In genomic region chr16:60553316-60553801, GRCh38 we compare ENCODE assay signal across 15 cellular contexts.
DNase-seq lines count a peak whose midpoint lies in the region; ATAC-seq, FAIRE-seq and TF ChIP-seq lines count a peak whose summit lies in the region.
"Had no signal": no experiment of that assay in that cellular context is flagged by ENCODE, and none has a peak within 500 bp of the region (broad histone marks: within the 10 kb centered on the region; RNA-seq: fewer than 3 reads in every experiment).

No MANE protein-coding gene starts in this region.

- no peak for TF ChIP-seq POLR2A in H1 (IDR thresholded peaks at IDR 0.05; ENCODE audit: control extremely low read depth in 1 of 2, low read depth in 2 of 2, low read length in 2 of 2)

- no peaks in the 10 kb centered on the region for H3K79me1 ChIP-seq in H1 (ENCODE audit: low read depth, low read length)
- no peaks in the 10 kb centered on the region for H3K79me1 ChIP-seq in mesendoderm (ENCODE audit: low read length)

- H2BK20ac ChIP-seq in H1 (ENCODE audit: low read length), result no peak overlapping the region

- H2AK5ac ChIP-seq in H1 (ENCODE audit: low read depth, low read length) (no peak overlapping the region), mesendoderm (ENCODE audit: low read length) (no peak overlapping the region)

- no peak for TF ChIP-seq EP300 in H1 (IDR thresholded peaks at IDR 0.05; ENCODE audit: borderline replicate concordance in 1 of 2, low read depth in 2 of 2, low read length in 2 of 2)

- WGBS in H1 (ENCODE audit: extremely low coverage in 1 of 2, insufficient coverage in 1 of 2, insufficient read length in 1 of 2, insufficient replicate concordance in 2 of 2, low coverage in 1 of 2, low lambda C conversion rate in 2 of 2, missing lambda C conversion rate in 1 of 2), 2 experiments, result 62% methylated on average over 1 of the region's 1 CpG; no CpG with 5 or more reads in 1 of the 2 experiments
- WGBS in mesendoderm (ENCODE audit: extremely low coverage, insufficient coverage, low lambda C conversion rate), result no CpG with 5 or more reads among the region's 1 CpG

- H3K4me1 ChIP-seq in H1 (replicated peaks in 1 of 4; ENCODE audit: control insufficient read depth in 3 of 4, insufficient read depth in 4 of 4, low read length in 3 of 4) (peaks cover 0 to 2% (median 0%) of the 10 kb centered on the region in 4 experiments; a peak in 2 of 7 replicates), mesendoderm (ENCODE audit: control insufficient read depth, low read depth, low read length) (no peaks in the 10 kb centered on the region)

- H3K4ac ChIP-seq in H1 (replicated peaks; ENCODE audit: insufficient read length, low read depth, low read length) (no peak overlapping the region), mesendoderm (ENCODE audit: low read depth, low read length) (no peak overlapping the region)

- no peak overlapping the region for H4K91ac ChIP-seq in H1 (replicated peaks; ENCODE audit: insufficient read length, low read length)

- H2BK15ac ChIP-seq in H1 (ENCODE audit: low read length), result no peak overlapping the region
- no peak overlapping the region for H2BK15ac ChIP-seq in mesendoderm (replicated peaks; ENCODE audit: low read depth)

- H2BK5ac ChIP-seq in H1 (ENCODE audit: low read depth, low read length), result no peak overlapping the region
- no peak overlapping the region for H2BK5ac ChIP-seq in mesendoderm (ENCODE audit: low read length)

- H3K9ac ChIP-seq in H1 (replicated peaks in 1 of 4; ENCODE audit: extremely low read depth in 1 of 4, low read depth in 3 of 4, low read length in 3 of 4), result no peak overlapping the region
- H3K9ac ChIP-seq in mesendoderm (ENCODE audit: low read length), result no peak overlapping the region

- no peaks in the 10 kb centered on the region for H3K79me2 ChIP-seq in H1 (ENCODE audit: control insufficient read depth in 1 of 2, insufficient read depth in 2 of 2, low read length in 2 of 2)
- no peaks in the 10 kb centered on the region for H3K79me2 ChIP-seq in mesendoderm (ENCODE audit: control insufficient read depth, insufficient read depth, low read length)

- no peaks in the 10 kb centered on the region for H4K20me1 ChIP-seq in H1 (replicated peaks in 1 of 2; ENCODE audit: control insufficient read depth in 1 of 2, insufficient read depth in 2 of 2, low read length in 2 of 2)

- H4K8ac ChIP-seq in H1 (ENCODE audit: extremely low read depth, insufficient read depth, low read length) (no peak overlapping the region), mesendoderm (ENCODE audit: low read depth, low read length) (no peak overlapping the region)

- POLR2A ChIA-PET in H1 (lab: Charles Lee; ENCODE audit: partially characterized antibody) (no interaction called here), MCF 10A (lab: Yijun Ruan, JAX) (no interaction called here)

- FAIRE-seq in H1 (lab: Jason Lieb, UNC), result peak; percentile 69
- FAIRE-seq: HepG2 had no signal

- BruUV-seq in MCF 10A (replicated peaks; lab: Mats Ljungman, UMichigan), result no TSS peak

- intact Hi-C loops in MCF 10A (cut with micrococcal nuclease), result no loop called here

- TF ChIP-seq CTCF in H1 (IDR thresholded peaks at IDR 0.05; ENCODE audit: control extremely low read depth in 1 of 3, insufficient read depth in 1 of 3, low read depth in 1 of 3, low read length in 3 of 3) (no peak), MCF 10A (IDR thresholded peaks at IDR 0.05; ENCODE audit: unreplicated experiment) (no peak)

- no peak for ATAC-seq in GM21515 (IDR thresholded peaks at IDR 0.05; ENCODE audit: unreplicated experiment)
- ATAC-seq in GM18520 (IDR thresholded peaks at IDR 0.05; ENCODE audit: unreplicated experiment), result no peak
- ATAC-seq: HepG2 had no signal

- no peak overlapping the region for H3K14ac ChIP-seq in H1 (ENCODE audit: insufficient read length)

- H3K56ac ChIP-seq in H1 (replicated peaks; ENCODE audit: insufficient read length, low read depth, low read length), result no peak overlapping the region
- H3K56ac ChIP-seq in mesendoderm (ENCODE audit: low read length), result no peak overlapping the region

- H3K27ac Mint-ChIP-seq in MCF 10A (ENCODE audit: low read depth, unreplicated experiment), result no peak overlapping the region
- H3K27ac Mint-ChIP-seq: B cell had no signal

- no peak for TF ChIP-seq RAD21 in H1 (IDR thresholded peaks at IDR 0.05 in 1 of 2, conservative IDR thresholded peaks at IDR 0.05 in 1 of 2; ENCODE audit: low read depth in 2 of 2, low read length in 2 of 2)

- H3K23me2 ChIP-seq in H1 (ENCODE audit: low read depth, low read length), result peaks cover 2% of the 10 kb centered on the region; the same call in 1 of the 2 replicates

- H3K23ac ChIP-seq in H1 (ENCODE audit: insufficient read length) (no peak overlapping the region), mesendoderm (ENCODE audit: low read length) (no peak overlapping the region)

- H3K36me3 ChIP-seq in H7 (replicated peaks; ENCODE audit: control insufficient read depth, insufficient read depth, low read length) (no peaks in the 10 kb centered on the region), H1 (ENCODE audit: control insufficient read depth in 2 of 4, insufficient read depth in 4 of 4, low read length in 3 of 4) (no peaks in the 10 kb centered on the region), mesendoderm (ENCODE audit: control insufficient read depth, insufficient read depth, low read length) (no peaks in the 10 kb centered on the region)

- no peaks in the 10 kb centered on the region for H3K27me3 Mint-ChIP-seq in MCF 10A (ENCODE audit: insufficient read depth, unreplicated experiment)
- H3K27me3 Mint-ChIP-seq: B cell; CD4-positive, alpha-beta memory T cell had no signal

- H3K18ac ChIP-seq in H1 (ENCODE audit: extremely low read depth, low read length) (no peak overlapping the region), mesendoderm (ENCODE audit: low read length) (no peak overlapping the region)

- H4K5ac ChIP-seq in H1 (ENCODE audit: insufficient read length, low read depth, low read length), result no peak overlapping the region
- no peak overlapping the region for H4K5ac ChIP-seq in mesendoderm (ENCODE audit: low read length)

- H3K27me3 ChIP-seq in H7 (ENCODE audit: control insufficient read depth, insufficient read depth, low read length), result no peaks in the 10 kb centered on the region
- no peaks in the 10 kb centered on the region for H3K27me3 ChIP-seq in H1 (replicated peaks in 1 of 4; ENCODE audit: control insufficient read depth in 3 of 4, extremely low read depth in 1 of 4, insufficient read depth in 3 of 4, low read length in 3 of 4)
- no peaks in the 10 kb centered on the region for H3K27me3 ChIP-seq in mesendoderm (ENCODE audit: insufficient read depth, low read length, poor library complexity)

- CTCF ChIA-PET in H1 (lab: Charles Lee; ENCODE audit: partially characterized antibody) (no interaction called here), MCF 10A (lab: Yijun Ruan, JAX) (no interaction called here)

- H3K4me3 ChIP-seq in H7 (ENCODE audit: insufficient read depth, low read depth, low read length) (no peak overlapping the region), H1 (ENCODE audit: extremely low read depth in 1 of 4, insufficient read depth in 2 of 4, low read depth in 3 of 4, low read length in 4 of 4) (no peak overlapping the region), mesendoderm (ENCODE audit: low read length) (no peak overlapping the region)

- H2BK120ac ChIP-seq in H1 (replicated peaks; ENCODE audit: low read depth, low read length), result no peak overlapping the region
- no peak overlapping the region for H2BK120ac ChIP-seq in mesendoderm (ENCODE audit: low read depth, low read length)

- H3K27ac ChIP-seq in H1 (ENCODE audit: low read depth, low read length) (peak overlapping the region; percentile 58; the same call in 1 of the 2 replicates), mesendoderm (ENCODE audit: low read depth, low read length) (no peak overlapping the region)

- peak overlapping the region; percentile 74; the same call in 1 of the 2 replicates for H2AFZ ChIP-seq in H1 (ENCODE audit: low read length)

- H3K4me3 Mint-ChIP-seq in MCF 10A (ENCODE audit: unreplicated experiment), result no peak overlapping the region
- H3K4me3 Mint-ChIP-seq: B cell; CD4-positive, alpha-beta memory T cell; H9 had no signal

- DNase-seq in DMS79 (lab: John Stamatoyannopoulos, UW), result peak; percentile 55
- DNase-seq in H7, result peak; percentile 6
- DNase-seq in H1 (ENCODE audit: low read depth in 1 of 2, low spot score in 2 of 2), result no peak
- peak; percentile 1 for DNase-seq in mesendoderm
- DNase-seq in MCF 10A (ENCODE audit: unreplicated experiment), result no peak
- DNase-seq in NCI-H2107 treated with DMSO at 0.1 percent for 48 hours (lab: John Stamatoyannopoulos, UW; ENCODE audit: unreplicated experiment), result no peak
- DNase-seq: ACHN; C1 segment of cervical spinal cord; CD4-positive, alpha-beta memory T cell; GF-D8; H9 had no signal

- H3K9me3 ChIP-seq in H1 (ENCODE audit: insufficient read depth in 2 of 2, low read depth in 1 of 2, low read length in 1 of 2), result no peaks in the 10 kb centered on the region

- H3K4me1 Mint-ChIP-seq in MCF 10A (ENCODE audit: insufficient read depth, unreplicated experiment), result no peaks in the 10 kb centered on the region
- H3K4me1 Mint-ChIP-seq: B cell; CD4-positive, alpha-beta memory T cell had no signal

- H3K4me2 ChIP-seq in H1 (ENCODE audit: insufficient read depth in 1 of 2, low read depth in 2 of 2, low read length in 2 of 2), result peak overlapping the region in 1 of 2 experiments; percentile 29; a peak in 1 of 4 replicates
- H3K4me2 ChIP-seq in mesendoderm (ENCODE audit: low read length), result no peak overlapping the region

- H2BK12ac ChIP-seq in H1 (ENCODE audit: low read depth, low read length), result no peak overlapping the region

- H3K9me3 Mint-ChIP-seq in MCF 10A (ENCODE audit: unreplicated experiment), result no peaks in the 10 kb centered on the region
- H3K9me3 Mint-ChIP-seq: H9 had no signal

- no peaks in the 10 kb centered on the region for H3K36me3 Mint-ChIP-seq in MCF 10A (ENCODE audit: insufficient read depth, unreplicated experiment)
- H3K36me3 Mint-ChIP-seq: CD4-positive, alpha-beta memory T cell had no signal

TF ChIP-seq in H1, 55 proteins besides CTCF, POLR2A, EP300 and RAD21:
- TF ChIP-seq TCF12 (IDR thresholded peaks at IDR 0.05; ENCODE audit: low read depth, low read length), result no peak

Comparison
In these comparisons a context has a peak if more than half of its experiments do, and no peak if none do; other contexts are left out.
1. DNase-seq: peak in DMS79 (single experiment), H7 (single experiment) and mesendoderm (single experiment); none in H1 (0 of 2), MCF 10A (single experiment) and NCI-H2107 treated with DMSO at 0.1 percent for 48 hours (single experiment).